1 cellular context compared by ENCODE assay signal in genomic region chr12:24937553-24938244, GRCh38.
A peak's percentile ranks its signal among the peaks of the same experiment; 100 is the strongest.
TF ChIP-seq lines count a peak whose summit lies in the region.

No MANE protein-coding gene starts in this region.

TF ChIP-seq in HEK293, 187 proteins besides CTCF, POLR2A, EP300 and RAD21 (continued from another document and continues in another):
- TF ChIP-seq REST (tag by site-specific recombination; IDR thresholded peaks at IDR 0.05) = no peak
- no peak for TF ChIP-seq ZNF292 (tag by site-specific recombination; IDR thresholded peaks at IDR 0.05; ENCODE audit: borderline replicate concordance, low read depth)
- TF ChIP-seq ZNF768 (tag by site-specific recombination; IDR thresholded peaks at IDR 0.05) = no peak
- TF ChIP-seq SETDB1 (IDR thresholded peaks at IDR 0.05; ENCODE audit: insufficient read length, low read length) = no peak
- no peak for TF ChIP-seq ZNF248 (tag by site-specific recombination; IDR thresholded peaks at IDR 0.05)
- no peak for TF ChIP-seq ZNF221 (tag by site-specific recombination; IDR thresholded peaks at IDR 0.05; ENCODE audit: borderline replicate concordance)
- no peak for TF ChIP-seq ZNF792 (tag by site-specific recombination; IDR thresholded peaks at IDR 0.05)
- TF ChIP-seq ZBTB6 (tag by site-specific recombination; IDR thresholded peaks at IDR 0.05) = no peak
- no peak for TF ChIP-seq ZNF530 (tag by site-specific recombination; IDR thresholded peaks at IDR 0.05; ENCODE audit: low read depth)
- TF ChIP-seq ZNF626 (tag by site-specific recombination; IDR thresholded peaks at IDR 0.05) = no peak
- no peak for TF ChIP-seq ZNF140 (tag by site-specific recombination; IDR thresholded peaks at IDR 0.05)
- TF ChIP-seq ZNF624 (tag by site-specific recombination; IDR thresholded peaks at IDR 0.05) = no peak
- no peak for TF ChIP-seq GLI2 (tag by site-specific recombination; IDR thresholded peaks at IDR 0.05; ENCODE audit: borderline replicate concordance, low read depth)
- TF ChIP-seq KLF1 (tag by site-specific recombination; IDR thresholded peaks at IDR 0.05) = no peak
- TF ChIP-seq ZEB2 (tag by site-specific recombination; IDR thresholded peaks at IDR 0.05) = no peak
- no peak for TF ChIP-seq ZNF324 (tag by site-specific recombination; IDR thresholded peaks at IDR 0.05)
- no peak for TF ChIP-seq ZNF266 (tag by site-specific recombination; IDR thresholded peaks at IDR 0.05; ENCODE audit: low read depth)
- TF ChIP-seq ZNF211 (tag by site-specific recombination; IDR thresholded peaks at IDR 0.05; ENCODE audit: low read depth) = no peak
- no peak for TF ChIP-seq EGR2 (tag by site-specific recombination; IDR thresholded peaks at IDR 0.05; ENCODE audit: low read depth)
- TF ChIP-seq, protein P1, sequence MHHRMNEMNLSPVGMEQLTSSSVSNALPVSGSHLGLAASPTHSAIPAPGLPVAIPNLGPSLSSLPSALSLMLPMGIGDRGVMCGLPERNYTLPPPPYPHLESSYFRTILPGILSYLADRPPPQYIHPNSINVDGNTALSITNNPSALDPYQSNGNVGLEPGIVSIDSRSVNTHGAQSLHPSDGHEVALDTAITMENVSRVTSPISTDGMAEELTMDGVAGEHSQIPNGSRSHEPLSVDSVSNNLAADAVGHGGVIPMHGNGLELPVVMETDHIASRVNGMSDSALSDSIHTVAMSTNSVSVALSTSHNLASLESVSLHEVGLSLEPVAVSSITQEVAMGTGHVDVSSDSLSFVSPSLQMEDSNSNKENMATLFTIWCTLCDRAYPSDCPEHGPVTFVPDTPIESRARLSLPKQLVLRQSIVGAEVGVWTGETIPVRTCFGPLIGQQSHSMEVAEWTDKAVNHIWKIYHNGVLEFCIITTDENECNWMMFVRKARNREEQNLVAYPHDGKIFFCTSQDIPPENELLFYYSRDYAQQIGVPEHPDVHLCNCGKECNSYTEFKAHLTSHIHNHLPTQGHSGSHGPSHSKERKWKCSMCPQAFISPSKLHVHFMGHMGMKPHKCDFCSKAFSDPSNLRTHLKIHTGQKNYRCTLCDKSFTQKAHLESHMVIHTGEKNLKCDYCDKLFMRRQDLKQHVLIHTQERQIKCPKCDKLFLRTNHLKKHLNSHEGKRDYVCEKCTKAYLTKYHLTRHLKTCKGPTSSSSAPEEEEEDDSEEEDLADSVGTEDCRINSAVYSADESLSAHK (tag by site-specific recombination; IDR thresholded peaks at IDR 0.05) = no peak
- TF ChIP-seq PRDM2 (tag by site-specific recombination; IDR thresholded peaks at IDR 0.05; ENCODE audit: borderline replicate concordance) = 0 out of 2 replicates have a peak, but pooled peaks have one; percentile 24
- no peak for TF ChIP-seq MEIS1 (CRISPR knock-in tag; IDR thresholded peaks at IDR 0.05; ENCODE audit: borderline replicate concordance)
- no peak for TF ChIP-seq ZNF214 (tag by site-specific recombination; IDR thresholded peaks at IDR 0.05; ENCODE audit: borderline replicate concordance)
- no peak for TF ChIP-seq ZNF280D (tag by site-specific recombination; IDR thresholded peaks at IDR 0.05)
- peak; percentile 70 for TF ChIP-seq ZBTB17 (tag by site-specific recombination; IDR thresholded peaks at IDR 0.05)
- TF ChIP-seq, protein P2, sequence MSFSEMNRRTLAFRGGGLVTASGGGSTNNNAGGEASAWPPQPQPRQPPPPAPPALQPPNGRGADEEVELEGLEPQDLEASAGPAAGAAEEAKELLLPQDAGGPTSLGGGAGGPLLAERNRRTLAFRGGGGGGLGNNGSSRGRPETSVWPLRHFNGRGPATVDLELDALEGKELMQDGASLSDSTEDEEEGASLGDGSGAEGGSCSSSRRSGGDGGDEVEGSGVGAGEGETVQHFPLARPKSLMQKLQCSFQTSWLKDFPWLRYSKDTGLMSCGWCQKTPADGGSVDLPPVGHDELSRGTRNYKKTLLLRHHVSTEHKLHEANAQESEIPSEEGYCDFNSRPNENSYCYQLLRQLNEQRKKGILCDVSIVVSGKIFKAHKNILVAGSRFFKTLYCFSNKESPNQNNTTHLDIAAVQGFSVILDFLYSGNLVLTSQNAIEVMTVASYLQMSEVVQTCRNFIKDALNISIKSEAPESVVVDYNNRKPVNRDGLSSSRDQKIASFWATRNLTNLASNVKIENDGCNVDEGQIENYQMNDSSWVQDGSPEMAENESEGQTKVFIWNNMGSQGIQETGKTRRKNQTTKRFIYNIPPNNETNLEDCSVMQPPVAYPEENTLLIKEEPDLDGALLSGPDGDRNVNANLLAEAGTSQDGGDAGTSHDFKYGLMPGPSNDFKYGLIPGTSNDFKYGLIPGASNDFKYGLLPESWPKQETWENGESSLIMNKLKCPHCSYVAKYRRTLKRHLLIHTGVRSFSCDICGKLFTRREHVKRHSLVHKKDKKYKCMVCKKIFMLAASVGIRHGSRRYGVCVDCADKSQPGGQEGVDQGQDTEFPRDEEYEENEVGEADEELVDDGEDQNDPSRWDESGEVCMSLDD (tag by site-specific recombination; IDR thresholded peaks at IDR 0.05) = no peak
- TF ChIP-seq ZNF350 (tag by site-specific recombination; IDR thresholded peaks at IDR 0.05) = no peak
- TF ChIP-seq SP2 (tag by site-specific recombination; IDR thresholded peaks at IDR 0.05) = no peak
- TF ChIP-seq ZBTB1 (tag by site-specific recombination; IDR thresholded peaks at IDR 0.05) = no peak
- no peak for TF ChIP-seq ZNF76 (tag by site-specific recombination; IDR thresholded peaks at IDR 0.05; ENCODE audit: borderline replicate concordance, low read depth)
- peak; percentile 65 for TF ChIP-seq HIC1 (tag by site-specific recombination; IDR thresholded peaks at IDR 0.05)
- no peak for TF ChIP-seq SALL2 (tag by site-specific recombination; IDR thresholded peaks at IDR 0.05; ENCODE audit: borderline replicate concordance)
- TF ChIP-seq, protein P3, sequence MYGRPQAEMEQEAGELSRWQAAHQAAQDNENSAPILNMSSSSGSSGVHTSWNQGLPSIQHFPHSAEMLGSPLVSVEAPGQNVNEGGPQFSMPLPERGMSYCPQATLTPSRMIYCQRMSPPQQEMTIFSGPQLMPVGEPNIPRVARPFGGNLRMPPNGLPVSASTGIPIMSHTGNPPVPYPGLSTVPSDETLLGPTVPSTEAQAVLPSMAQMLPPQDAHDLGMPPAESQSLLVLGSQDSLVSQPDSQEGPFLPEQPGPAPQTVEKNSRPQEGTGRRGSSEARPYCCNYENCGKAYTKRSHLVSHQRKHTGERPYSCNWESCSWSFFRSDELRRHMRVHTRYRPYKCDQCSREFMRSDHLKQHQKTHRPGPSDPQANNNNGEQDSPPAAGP (tag by site-specific recombination; IDR thresholded peaks at IDR 0.05) = no peak; the same call in 1 of the 2 replicates
- no peak for TF ChIP-seq ZXDB (tag by site-specific recombination; IDR thresholded peaks at IDR 0.05)
- TF ChIP-seq ZNF239 (tag by site-specific recombination; IDR thresholded peaks at IDR 0.05) = no peak
- no peak for TF ChIP-seq ZNF16 (tag by site-specific recombination; IDR thresholded peaks at IDR 0.05; ENCODE audit: low read depth)
- no peak for TF ChIP-seq ZBTB20 (tag by site-specific recombination; IDR thresholded peaks at IDR 0.05)
- TF ChIP-seq ZNF621 (tag by site-specific recombination; IDR thresholded peaks at IDR 0.05) = no peak
